Comparison of ENCODE assay signal across 28 cellular contexts in the genomic region with DNA sequence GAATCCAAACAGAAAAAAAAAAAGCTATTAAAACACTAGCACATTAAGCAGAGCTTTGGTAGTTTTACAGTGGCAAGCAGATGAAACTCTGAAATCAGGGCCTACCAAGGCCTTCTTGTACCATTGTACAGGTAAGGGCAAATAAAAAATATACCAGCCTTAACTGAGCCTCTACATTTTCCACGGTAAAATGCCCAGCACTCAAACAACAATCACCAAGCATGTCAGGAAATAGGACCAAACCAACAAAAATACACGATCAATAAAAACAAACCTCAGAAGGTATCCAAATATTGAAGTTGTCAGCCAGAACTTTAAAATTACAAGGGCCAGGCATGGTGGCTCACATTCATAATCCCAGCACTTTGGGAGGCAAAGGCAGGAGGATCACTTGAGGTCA.
"Had no signal": no experiment of that assay in that cellular context is flagged by ENCODE, and none has a peak within 500 bp of the region (broad histone marks: within the 10 kb centered on the region; RNA-seq: fewer than 3 reads in every experiment).

No MANE protein-coding gene starts in this region.

- H3K27me3 Mint-ChIP-seq: progenitor cell of endocrine pancreas; stimulated activated naive B cell treated with anti-CD40 and anti-IgM and Interleukin-4, amounts not matched to agents 10 μg/mL and 1 μg/mL and 100 μg/mL, for 72 hours; stimulated activated naive CD8-positive, alpha-beta T cell treated with anti-CD3 and anti-CD28 coated beads, Interleukin-15, Interleukin-2, amounts not matched to agents 100 ng/mL and 50 ng/mL, for 24 hours; type B pancreatic cell had no signal

- H3K36me3 ChIP-seq: ovary, right lobe of liver, sigmoid colon, thoracic aorta, thyroid gland, upper lobe of right lung, uterus had no signal

- H3K4me3 Mint-ChIP-seq: natural killer cell; nephron; neural progenitor cell; stimulated activated effector memory CD8-positive, alpha-beta T cell treated with anti-CD3 and anti-CD28 coated beads, Interleukin-12 subunit alpha, Interleukin-12 subunit beta, amount 100 ng/mL, for 72 hours; stimulated activated naive B cell treated with anti-CD40 and anti-IgM and Interleukin-4, amounts not matched to agents 10 μg/mL and 1 μg/mL and 100 μg/mL, for 72 hours; stimulated activated naive CD8-positive, alpha-beta T cell treated with anti-CD3 and anti-CD28 coated beads, Interleukin-15, Interleukin-2, amounts not matched to agents 100 ng/mL and 50 ng/mL, for 24 hours; type B pancreatic cell had no signal

- DNase-seq: natural killer cell; occipital lobe; ovary; posterior cingulate gyrus; psoas muscle; right cardiac atrium; right lobe of liver; sigmoid colon; small intestine; stimulated activated CD4-positive, alpha-beta T cell treated with anti-CD3 and anti-CD28 coated beads, Interleukin-15, amount 100 ng/mL, for 24 hours; stimulated activated CD4-positive, alpha-beta T cell treated with anti-CD3 and anti-CD28 coated beads, Interleukin-2, amount 100 ng/mL, for 24 hours; stimulated activated CD4-positive, alpha-beta T cell treated with anti-CD3 and anti-CD28 coated beads, Interleukin-2, amount 100 ng/mL, for 48 hours; stimulated activated CD4-positive, alpha-beta T cell treated with anti-CD3 and anti-CD28 coated beads, Interleukin-4, amount 100 ng/mL, for 24 hours; stimulated activated naive B cell treated with anti-CD40 and anti-IgM and Interleukin-4, amounts not matched to agents 10 μg/mL and 1 μg/mL and 100 μg/mL, for 72 hours; stimulated activated naive CD4-positive, alpha-beta T cell treated with Interleukin-2 at 50 U/mL for 16 hours; stomach; thyroid gland; upper lobe of right lung; uterus had no signal

- H3K4me3 ChIP-seq: neural progenitor cell, ovary, psoas muscle, right lobe of liver, sigmoid colon, stomach, thoracic aorta, thyroid gland, tibial nerve, upper lobe of right lung, uterus had no signal

- H3K27ac Mint-ChIP-seq: natural killer cell; nephron; neural progenitor cell; progenitor cell of endocrine pancreas; stimulated activated effector memory CD8-positive, alpha-beta T cell treated with anti-CD3 and anti-CD28 coated beads, Interleukin-12 subunit alpha, Interleukin-12 subunit beta, amount 100 ng/mL, for 72 hours; stimulated activated naive B cell treated with anti-CD40 and anti-IgM and Interleukin-4, amounts not matched to agents 10 μg/mL and 1 μg/mL and 100 μg/mL, for 72 hours; stimulated activated naive CD8-positive, alpha-beta T cell treated with anti-CD3 and anti-CD28 coated beads, Interleukin-15, Interleukin-2, amounts not matched to agents 100 ng/mL and 50 ng/mL, for 24 hours; type B pancreatic cell had no signal

- ATAC-seq: natural killer cell; psoas muscle; right cardiac atrium; right lobe of liver; stimulated activated effector memory CD8-positive, alpha-beta T cell treated with anti-CD3 and anti-CD28 coated beads, Interleukin-12 subunit alpha, Interleukin-12 subunit beta, amount 100 ng/mL, for 72 hours; stimulated activated naive B cell treated with anti-CD40 and anti-IgM and Interleukin-4, amounts not matched to agents 10 μg/mL and 1 μg/mL and 100 μg/mL, for 72 hours; upper lobe of right lung had no signal

- H3K27ac ChIP-seq: neural progenitor cell, ovary, parathyroid adenoma, psoas muscle, right lobe of liver, sigmoid colon, stomach, thoracic aorta, thyroid gland, tibial nerve, upper lobe of right lung, uterus had no signal

- H3K27me3 ChIP-seq: neural progenitor cell, ovary, right lobe of liver, sigmoid colon, stomach, thyroid gland, tibial nerve, upper lobe of right lung, uterus had no signal

- H3K9me3 ChIP-seq: ovary, psoas muscle, thyroid gland, upper lobe of right lung, uterus had no signal

- H3K4me1 ChIP-seq: psoas muscle, thyroid gland, uterus had no signal

- H2AFZ ChIP-seq: neural progenitor cell, parathyroid adenoma had no signal

- H3K4me2 ChIP-seq: neural progenitor cell had no signal

- H3K9ac ChIP-seq: neural progenitor cell, parathyroid adenoma had no signal
